ENCODE assay signal across 10 cellular contexts in the genomic region with DNA sequence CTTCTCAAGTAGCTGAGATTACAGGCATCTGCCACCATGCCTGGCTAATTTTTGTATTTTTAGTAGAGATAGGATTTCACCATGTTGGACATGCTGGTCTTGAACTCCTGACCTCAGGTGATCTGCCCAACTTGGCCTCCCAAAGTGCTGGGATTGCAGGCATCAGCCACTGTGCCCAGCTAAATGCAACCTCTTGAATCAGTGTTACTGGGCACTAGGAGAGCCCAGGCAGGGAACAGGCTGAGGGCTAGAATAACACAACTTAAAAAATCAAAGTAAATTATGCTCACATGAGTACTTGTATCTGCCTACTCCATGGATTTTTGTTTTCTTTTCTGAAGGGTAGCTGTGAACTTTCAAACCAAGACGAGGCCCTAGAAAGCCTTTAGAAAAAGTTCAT. TPM values are rescaled to one million over a fixed set of nuclear protein-coding genes. Genes with fewer than 3 reads are reported as not detected.
"Had no signal": no experiment of that assay in that cellular context is flagged by ENCODE, and none has a peak within 500 bp of the region (broad histone marks: within the 10 kb centered on the region; RNA-seq: fewer than 3 reads in every experiment).

No MANE protein-coding gene starts in this region.

RNA-seq across cellular contexts. Expression of gene ACTL7A, which starts 58.3 kb away (rescaled TPM):
- total RNA-seq: OCI-LY7, PC-3, PC-9, Peyer's patch, Right ventricle myocardium inferior, Right ventricle myocardium superior, RPMI7951, SJCRH30, SJSA1, SK-MEL-5 had no signal
